ENCODE assay signal across 11 cellular contexts in the genomic region with DNA sequence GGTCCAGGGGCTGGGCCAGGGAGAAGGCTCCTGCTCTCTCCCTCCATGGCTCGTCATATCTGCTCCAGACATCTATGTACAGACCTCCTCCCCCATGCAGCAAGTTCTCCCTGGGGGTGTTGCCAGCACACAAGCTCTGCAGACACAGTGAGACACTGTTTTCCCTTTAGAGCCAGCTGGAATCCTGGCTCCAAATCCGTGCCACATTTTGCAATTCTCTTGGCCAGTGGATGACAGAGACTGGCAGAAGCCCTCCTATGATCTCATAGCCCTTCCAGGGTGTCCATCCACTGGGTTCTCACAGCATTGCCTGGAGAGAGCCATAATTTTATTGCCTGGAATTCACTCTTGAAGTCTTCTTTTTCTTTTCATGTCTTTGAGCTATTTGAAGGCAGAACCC.
A peak's percentile ranks its signal among the peaks of the same experiment; 100 is the strongest.
DNase-seq lines count a peak whose midpoint lies in the region; ATAC-seq and TF ChIP-seq lines count a peak whose summit lies in the region.
"Had no signal": no experiment of that assay in that cellular context is flagged by ENCODE, and none has a peak within 500 bp of the region (broad histone marks: within the 10 kb centered on the region; RNA-seq: fewer than 3 reads in every experiment).

No MANE protein-coding gene starts in this region.

- H3K4me1 Mint-ChIP-seq in activated CD4-positive, alpha-beta memory T cell treated with anti-CD3 and anti-CD28 coated beads for 36 hours (ENCODE audit: low read depth), result no peaks in the 10 kb centered on the region

- no peaks in the 10 kb centered on the region for H3K9me3 ChIP-seq in gastroesophageal sphincter

- intact Hi-C loops in posterior cingulate gyrus (cut with DNase I), result loop anchor here (2.0 kb wide), 1 partner anchor 217 kb away; no protein-coding TSS in a partner anchor
- intact Hi-C loops in activated CD4-positive, alpha-beta memory T cell treated with anti-CD3 and anti-CD28 coated beads for 36 hours (cut with micrococcal nuclease), result no loop called here

- peaks cover 0 to 10% (median 0%) of the 10 kb centered on the region in 3 donors for H3K4me1 ChIP-seq in gastroesophageal sphincter

- H3K27ac ChIP-seq in gastroesophageal sphincter, result no peak overlapping the region
- H3K27ac ChIP-seq: coronary artery had no signal

- no peaks in the 10 kb centered on the region for H3K36me3 ChIP-seq in gastroesophageal sphincter

- H3K4me3 Mint-ChIP-seq in activated CD4-positive, alpha-beta memory T cell treated with anti-CD3 and anti-CD28 coated beads for 36 hours, result no peak overlapping the region
- H3K4me3 Mint-ChIP-seq: activated B cell treated with CpG ODN at 0.5 μM for 24 hours had no signal

- no peaks in the 10 kb centered on the region for H3K36me3 Mint-ChIP-seq in activated CD4-positive, alpha-beta memory T cell treated with anti-CD3 and anti-CD28 coated beads for 36 hours

- POLR2A ChIA-PET in activated CD4-positive, alpha-beta memory T cell treated with anti-CD3 and anti-CD28 coated beads for 36 hours (lab: Charles Lee), result no interaction called here

- peaks cover 6% of the 10 kb centered on the region for H3K27me3 Mint-ChIP-seq in activated CD4-positive, alpha-beta memory T cell treated with anti-CD3 and anti-CD28 coated beads for 36 hours

- CTCF ChIA-PET in activated CD4-positive, alpha-beta memory T cell treated with anti-CD3 and anti-CD28 coated beads for 36 hours (lab: Charles Lee), result interaction anchor here (1.4 kb wide), 1 partner anchor 11 kb away, joined by 4 read pairs; no protein-coding TSS in a partner anchor

- peaks cover 25% of the 10 kb centered on the region for H3K27me3 ChIP-seq in gastroesophageal sphincter

- TF ChIP-seq CTCF in gastroesophageal sphincter (IDR thresholded peaks at IDR 0.05), result no peak

- DNase-seq in Daoy (ENCODE audit: low read depth), result peak; percentile 54
- peak in 9 of 10 donors; percentile 37 to 94 (median 65) for DNase-seq in posterior cingulate gyrus
- no peak for DNase-seq in NCI-H345 treated with DMSO at 0.1 percent for 48 hours (lab: John Stamatoyannopoulos, UW; ENCODE audit: unreplicated experiment)
- DNase-seq in activated CD4-positive, alpha-beta memory T cell treated with anti-CD3 and anti-CD28 coated beads for 36 hours, result no peak
- DNase-seq: activated B cell treated with CpG ODN at 0.5 μM for 24 hours, MM.1S had no signal

- H3K4me3 ChIP-seq in gastroesophageal sphincter, result no peak overlapping the region
- H3K4me3 ChIP-seq: coronary artery had no signal

- H3K27ac Mint-ChIP-seq in activated CD4-positive, alpha-beta memory T cell treated with anti-CD3 and anti-CD28 coated beads for 36 hours, result no peak overlapping the region
- H3K27ac Mint-ChIP-seq: activated B cell treated with CpG ODN at 0.5 μM for 24 hours had no signal

- peaks cover 2% of the 10 kb centered on the region for H3K9me3 Mint-ChIP-seq in activated CD4-positive, alpha-beta memory T cell treated with anti-CD3 and anti-CD28 coated beads for 36 hours

- no peak for TF ChIP-seq EP300 in gastroesophageal sphincter (IDR thresholded peaks at IDR 0.05)

- peak; percentile 64 for ATAC-seq in gastroesophageal sphincter
- ATAC-seq in GM18519 (IDR thresholded peaks at IDR 0.05; ENCODE audit: low FRiP score, unreplicated experiment), result no peak
- ATAC-seq in HG02884 (IDR thresholded peaks at IDR 0.05; ENCODE audit: unreplicated experiment), result no peak

- no peak for TF ChIP-seq POLR2A in gastroesophageal sphincter (IDR thresholded peaks at IDR 0.05)

- 0 to 20% methylated on average over 1 of the region's 2 CpGs for WGBS in gastroesophageal sphincter (ENCODE audit: low coverage in 1 of 2), 2 donors

TF ChIP-seq in PFSK-1, 5 proteins besides CTCF, POLR2A, EP300 and RAD21:
- TF ChIP-seq TAF1 (IDR thresholded peaks at IDR 0.05; ENCODE audit: borderline replicate concordance, insufficient read depth, low read length) (no peak), FOXP2 (optimal IDR thresholded peaks at IDR 0.05; ENCODE audit: borderline replicate concordance, extremely low read depth, extremely low read length, insufficient read depth) (no peak), POLR2AphosphoS5 (IDR thresholded peaks at IDR 0.05; ENCODE audit: low read depth, low read length) (no peak), SIN3A (IDR thresholded peaks at IDR 0.05; ENCODE audit: borderline replicate concordance, insufficient read depth, low read length) (0 out of 2 replicates have a peak, but pooled peaks have one; percentile 52)
- TF ChIP-seq, protein P1, sequence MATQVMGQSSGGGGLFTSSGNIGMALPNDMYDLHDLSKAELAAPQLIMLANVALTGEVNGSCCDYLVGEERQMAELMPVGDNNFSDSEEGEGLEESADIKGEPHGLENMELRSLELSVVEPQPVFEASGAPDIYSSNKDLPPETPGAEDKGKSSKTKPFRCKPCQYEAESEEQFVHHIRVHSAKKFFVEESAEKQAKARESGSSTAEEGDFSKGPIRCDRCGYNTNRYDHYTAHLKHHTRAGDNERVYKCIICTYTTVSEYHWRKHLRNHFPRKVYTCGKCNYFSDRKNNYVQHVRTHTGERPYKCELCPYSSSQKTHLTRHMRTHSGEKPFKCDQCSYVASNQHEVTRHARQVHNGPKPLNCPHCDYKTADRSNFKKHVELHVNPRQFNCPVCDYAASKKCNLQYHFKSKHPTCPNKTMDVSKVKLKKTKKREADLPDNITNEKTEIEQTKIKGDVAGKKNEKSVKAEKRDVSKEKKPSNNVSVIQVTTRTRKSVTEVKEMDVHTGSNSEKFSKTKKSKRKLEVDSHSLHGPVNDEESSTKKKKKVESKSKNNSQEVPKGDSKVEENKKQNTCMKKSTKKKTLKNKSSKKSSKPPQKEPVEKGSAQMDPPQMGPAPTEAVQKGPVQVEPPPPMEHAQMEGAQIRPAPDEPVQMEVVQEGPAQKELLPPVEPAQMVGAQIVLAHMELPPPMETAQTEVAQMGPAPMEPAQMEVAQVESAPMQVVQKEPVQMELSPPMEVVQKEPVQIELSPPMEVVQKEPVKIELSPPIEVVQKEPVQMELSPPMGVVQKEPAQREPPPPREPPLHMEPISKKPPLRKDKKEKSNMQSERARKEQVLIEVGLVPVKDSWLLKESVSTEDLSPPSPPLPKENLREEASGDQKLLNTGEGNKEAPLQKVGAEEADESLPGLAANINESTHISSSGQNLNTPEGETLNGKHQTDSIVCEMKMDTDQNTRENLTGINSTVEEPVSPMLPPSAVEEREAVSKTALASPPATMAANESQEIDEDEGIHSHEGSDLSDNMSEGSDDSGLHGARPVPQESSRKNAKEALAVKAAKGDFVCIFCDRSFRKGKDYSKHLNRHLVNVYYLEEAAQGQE (IDR thresholded peaks at IDR 0.05; ENCODE audit: insufficient read depth in 1 of 2, low read depth in 2 of 2, low read length in 2 of 2), result 0 out of 4 replicates have a peak, but pooled peaks of 1 of the 2 experiments have one; percentile 32
TF ChIP-seq in PFSK-1: peak in this region for 2.

Comparison
In these comparisons a context has a peak if more than half of its experiments do, and no peak if none do; other contexts are left out.
1. DNase-seq: peak in Daoy (single experiment) and posterior cingulate gyrus (9 of 10); none in NCI-H345 treated with DMSO at 0.1 percent for 48 hours (single experiment) and activated CD4-positive, alpha-beta memory T cell treated with anti-CD3 and anti-CD28 coated beads for 36 hours (single experiment).